11 cellular contexts compared by ENCODE assay signal in the genomic region with DNA sequence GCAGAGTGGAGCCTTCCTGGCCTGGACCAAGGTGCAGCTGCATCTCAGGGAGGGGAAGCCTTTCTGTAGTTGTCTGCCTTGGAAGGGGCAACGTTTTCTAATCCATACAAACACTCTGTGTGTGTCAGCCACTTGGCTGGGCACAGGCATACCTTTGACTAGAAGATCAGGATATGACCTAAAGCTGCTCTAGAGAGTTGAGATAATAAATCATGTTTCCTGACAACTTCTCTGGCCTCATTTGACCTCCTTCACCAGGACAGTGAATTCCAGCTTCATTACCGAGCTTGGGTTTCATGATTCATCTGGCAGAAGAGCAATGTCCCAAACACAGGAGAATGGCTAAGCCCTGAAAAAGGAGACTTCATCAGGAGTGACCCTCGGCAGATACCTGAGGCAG.
DNase-seq lines count a peak whose midpoint lies in the region; ATAC-seq, FAIRE-seq and TF ChIP-seq lines count a peak whose summit lies in the region.
"Had no signal": no experiment of that assay in that cellular context is flagged by ENCODE, and none has a peak within 500 bp of the region (broad histone marks: within the 10 kb centered on the region; RNA-seq: fewer than 3 reads in every experiment).

No MANE protein-coding gene starts in this region.

- DNase-seq in AG08396 (ENCODE audit: low spot score) (peak; percentile 54), LoVo (ENCODE audit: low spot score) (peak; percentile 32), bronchial epithelial cell (ENCODE audit: low read depth) (peak; percentile 8), kidney tubule cell (ENCODE audit: low spot score) (peak; percentile 92), GM10248 (ENCODE audit: extremely low spot score) (no peak), iPS-NIHi7 (ENCODE audit: extremely low spot score) (no peak)
- DNase-seq in NK-92 treated with Interleukin-12 subunit alpha and Interleukin-12 subunit beta, amount 100 ng/mL, for 24 hours (lab: John Stamatoyannopoulos, UW) = no peak
- DNase-seq: activated CD4-positive, alpha-beta T cell treated with anti-CD3 and anti-CD28 coated beads for 36 hours; CD4-positive, alpha-beta T cell had no signal

- no peaks in the 10 kb centered on the region for H3K27me3 ChIP-seq in bronchial epithelial cell (ENCODE audit: control insufficient read depth, insufficient read depth, low read length)

- no peaks in the 10 kb centered on the region for H3K36me3 ChIP-seq in bronchial epithelial cell (ENCODE audit: control insufficient read depth, insufficient read depth, low read length)
- H3K36me3 ChIP-seq: thoracic aorta had no signal

- CTCF ChIA-PET in GM10248 (lab: Yijun Ruan, JAX) = interaction anchor here (1.1 to 1.3 kb wide), 2 partner anchors 29 to 41 kb away, joined by 3 read pairs; no protein-coding TSS in a partner anchor

- POLR2A ChIA-PET in GM10248 (lab: Yijun Ruan, JAX) = no interaction called here

- no peak for TF ChIP-seq CTCF in bronchial epithelial cell (IDR thresholded peaks at IDR 0.05; ENCODE audit: insufficient read depth, low read length, severe bottlenecking)
- no peak for TF ChIP-seq CTCF in GM10248 (IDR thresholded peaks at IDR 0.05; ENCODE audit: control extremely low read depth, extremely low read depth, low read depth, missing control alignments)

- ATAC-seq in GM18873 (IDR thresholded peaks at IDR 0.05; ENCODE audit: low FRiP score, unreplicated experiment) = no peak
- ATAC-seq: activated CD4-positive, alpha-beta T cell treated with anti-CD3 and anti-CD28 coated beads for 36 hours had no signal

- H3K4me3 ChIP-seq in bronchial epithelial cell (ENCODE audit: low read depth, low read length) = no peak overlapping the region
- H3K4me3 ChIP-seq: thoracic aorta had no signal

- peak; percentile 82 for FAIRE-seq in bronchial epithelial cell (lab: Jason Lieb, UNC)

Comparison
In these comparisons a context has a peak if more than half of its experiments do, and no peak if none do; other contexts are left out.
1. DNase-seq: peak in AG08396 (single experiment), LoVo (single experiment), bronchial epithelial cell (single experiment) and kidney tubule cell (single experiment); none in NK-92 treated with Interleukin-12 subunit alpha and Interleukin-12 subunit beta, amount 100 ng/mL, for 24 hours (single experiment), GM10248 (single experiment) and iPS-NIHi7 (single experiment).